In genomic region chr9:137428841-137429545, GRCh38 we compare ENCODE assay signal across 24 cellular contexts. TPM values are rescaled to one million over a fixed set of nuclear protein-coding genes. Genes with fewer than 3 reads are reported as not detected.
DNase-seq lines count a peak whose midpoint lies in the region; ATAC-seq, FAIRE-seq and TF ChIP-seq lines count a peak whose summit lies in the region.
"Had no signal": no experiment of that assay in that cellular context is flagged by ENCODE, and none has a peak within 500 bp of the region (broad histone marks: within the 10 kb centered on the region; RNA-seq: fewer than 3 reads in every experiment).

No MANE protein-coding gene starts in this region.

- peak; percentile 6 for DNase-seq in NCI-H1105 treated with DMSO at 0.1 percent for 48 hours (lab: John Stamatoyannopoulos, UW)
- DNase-seq in NCI-H1105 (lab: John Stamatoyannopoulos, UW) = no peak
- DNase-seq in Karpas-422 = no peak
- DNase-seq in H1 (ENCODE audit: low read depth in 1 of 2, low spot score in 2 of 2) = no peak
- DNase-seq in psoas muscle = peak; percentile 12 to 48
- DNase-seq in RKO (ENCODE audit: low spot score) = no peak
- no peak for DNase-seq in tibial nerve (ENCODE audit: low spot score in 2 of 2)
- DNase-seq in globus pallidus (ENCODE audit: low spot score) = no peak
- DNase-seq: activated CD4-positive, alpha-beta T cell treated with anti-CD3 and anti-CD28 coated beads, Interleukin-2, amount 50 U/mL, for 1 hour; C1 segment of cervical spinal cord; dermis blood vessel endothelial cell; KBM-7; MV-4-11; NCI-H2171 treated with DMSO at 0.1 percent for 48 hours; nephron progenitor cell; stimulated activated CD4-positive, alpha-beta T cell treated with anti-CD3 and anti-CD28 coated beads, Interleukin-4, amount 100 ng/mL, for 4 hours; uterus had no signal

- no peak overlapping the region for H3K4ac ChIP-seq in H1 (replicated peaks; ENCODE audit: insufficient read length, low read depth, low read length)

- no peaks in the 10 kb centered on the region for H3K9me2 ChIP-seq in Karpas-422 (replicated peaks; ENCODE audit: insufficient read depth, low read length)

- no peak for TF ChIP-seq CTCF in H1 (IDR thresholded peaks at IDR 0.05; ENCODE audit: control extremely low read depth in 1 of 3, insufficient read depth in 1 of 3, low read depth in 1 of 3, low read length in 3 of 3)
- TF ChIP-seq CTCF in psoas muscle (IDR thresholded peaks at IDR 0.05) = no peak
- TF ChIP-seq CTCF in tibial nerve (IDR thresholded peaks at IDR 0.05) = no peak

- H3K9me3 ChIP-seq in Karpas-422 (ENCODE audit: low read length) = no peaks in the 10 kb centered on the region
- H3K9me3 ChIP-seq in H1 (ENCODE audit: insufficient read depth in 2 of 2, low read depth in 1 of 2, low read length in 1 of 2) = no peaks in the 10 kb centered on the region
- no peaks in the 10 kb centered on the region for H3K9me3 ChIP-seq in psoas muscle
- no peaks in the 10 kb centered on the region for H3K9me3 ChIP-seq in tibial nerve
- H3K9me3 ChIP-seq: prostate gland, uterus had no signal

- no peak overlapping the region for H3K14ac ChIP-seq in H1 (ENCODE audit: insufficient read length)

- H2BK120ac ChIP-seq in H1 (replicated peaks; ENCODE audit: low read depth, low read length) = no peak overlapping the region

- H3K4me3 ChIP-seq in Karpas-422 (ENCODE audit: low read length) = no peak overlapping the region
- H3K4me3 ChIP-seq in H1 (ENCODE audit: extremely low read depth in 1 of 4, insufficient read depth in 2 of 4, low read depth in 3 of 4, low read length in 4 of 4) = no peak overlapping the region
- H3K4me3 ChIP-seq in psoas muscle = no peak overlapping the region
- no peak overlapping the region for H3K4me3 ChIP-seq in tibial nerve
- H3K4me3 ChIP-seq: hepatocyte, prostate gland, smooth muscle cell, uterus had no signal

- WGBS in H1 (ENCODE audit: extremely low coverage in 1 of 2, insufficient coverage in 1 of 2, insufficient read length in 1 of 2, insufficient replicate concordance in 2 of 2, low coverage in 1 of 2, low lambda C conversion rate in 2 of 2, missing lambda C conversion rate in 1 of 2), 2 experiments = 93% methylated on average over 24 of the region's 27 CpGs; no CpG with 5 or more reads in 1 of the 2 experiments
- 64 to 79% (median 66%) methylated on average over 26 to 27 of the region's 27 CpGs for WGBS in psoas muscle, 3 donors
- 78 to 81% methylated on average over 18 to 27 of the region's 27 CpGs for WGBS in tibial nerve, 2 donors

- ATAC-seq in psoas muscle = no peak

- H3K36me3 ChIP-seq in Karpas-422 (ENCODE audit: insufficient read depth, low read length) (no peaks in the 10 kb centered on the region), H1 (ENCODE audit: control insufficient read depth in 2 of 4, insufficient read depth in 4 of 4, low read length in 3 of 4) (no peaks in the 10 kb centered on the region), psoas muscle (ENCODE audit: insufficient read depth in 1 of 2, low read depth in 1 of 2) (peaks cover 0 to 4% of the 10 kb centered on the region in 2 donors), tibial nerve (peaks cover 0 to 8% (median 0%) of the 10 kb centered on the region in 3 donors)
- H3K36me3 ChIP-seq: prostate gland, uterus had no signal

- peaks cover 17% of the 10 kb centered on the region for H3K4me1 ChIP-seq in Karpas-422 (ENCODE audit: low read length)
- peaks cover 0 to 3% (median under 1%) of the 10 kb centered on the region in 4 experiments; a peak in 2 of 7 replicates for H3K4me1 ChIP-seq in H1 (replicated peaks in 1 of 4; ENCODE audit: control insufficient read depth in 3 of 4, insufficient read depth in 4 of 4, low read length in 3 of 4)
- peaks cover 15% of the 10 kb centered on the region for H3K4me1 ChIP-seq in psoas muscle
- H3K4me1 ChIP-seq in tibial nerve = peaks cover 0 to 13% (median 4%) of the 10 kb centered on the region in 4 donors
- H3K4me1 ChIP-seq: prostate gland had no signal

- TF ChIP-seq POLR2A in H1 (IDR thresholded peaks at IDR 0.05; ENCODE audit: control extremely low read depth in 1 of 2, low read depth in 2 of 2, low read length in 2 of 2) (no peak), tibial nerve (IDR thresholded peaks at IDR 0.05) (no peak)

- H2BK15ac ChIP-seq in H1 (ENCODE audit: low read length) = no peak overlapping the region

- intact Hi-C loops in psoas muscle (cut with DNase I) = no loop called here

- no peak overlapping the region for H3K27ac ChIP-seq in Karpas-422 (ENCODE audit: low read length)
- H3K27ac ChIP-seq in H1 (ENCODE audit: low read depth, low read length) = no peak overlapping the region
- H3K27ac ChIP-seq in psoas muscle = no peak overlapping the region
- H3K27ac ChIP-seq in tibial nerve = no peak overlapping the region
- H3K27ac ChIP-seq: hepatocyte, prostate gland, uterus had no signal

- peak overlapping the region; percentile 35 for H3K4me2 ChIP-seq in Karpas-422 (ENCODE audit: low read depth, low read length, poor library complexity, severe bottlenecking)
- H3K4me2 ChIP-seq in H1 (ENCODE audit: insufficient read depth in 1 of 2, low read depth in 2 of 2, low read length in 2 of 2) = no peak overlapping the region
- H3K4me2 ChIP-seq: hepatocyte, smooth muscle cell had no signal

- H4K5ac ChIP-seq in H1 (ENCODE audit: insufficient read length, low read depth, low read length) = no peak overlapping the region

- H3K23me2 ChIP-seq in H1 (ENCODE audit: low read depth, low read length) = peaks cover under 1% of the 10 kb centered on the region; the same call in 1 of the 2 replicates

- POLR2A ChIA-PET in H1 (lab: Charles Lee; ENCODE audit: partially characterized antibody) = interaction anchor here (2.5 kb wide), 1 partner anchor 188 kb away, joined by 6 read pairs; the partner anchor contains the start of gene TUBB4B

- H2BK12ac ChIP-seq in H1 (ENCODE audit: low read depth, low read length) = no peak overlapping the region

- TF ChIP-seq RAD21 in H1 (IDR thresholded peaks at IDR 0.05 in 1 of 2, conservative IDR thresholded peaks at IDR 0.05 in 1 of 2; ENCODE audit: low read depth in 2 of 2, low read length in 2 of 2) = no peak

- no peaks in the 10 kb centered on the region for H3K79me2 ChIP-seq in Karpas-422 (ENCODE audit: low read length)
- no peaks in the 10 kb centered on the region for H3K79me2 ChIP-seq in H1 (ENCODE audit: control insufficient read depth in 1 of 2, insufficient read depth in 2 of 2, low read length in 2 of 2)

- no peak overlapping the region for H2BK20ac ChIP-seq in H1 (ENCODE audit: low read length)

- H3K27me3 ChIP-seq in Karpas-422 (ENCODE audit: low read length) (no peaks in the 10 kb centered on the region), H1 (replicated peaks in 1 of 4; ENCODE audit: control insufficient read depth in 3 of 4, extremely low read depth in 1 of 4, insufficient read depth in 3 of 4, low read length in 3 of 4) (peaks cover 0 to 6% (median 1%) of the 10 kb centered on the region in 4 experiments; a peak in 4 of 7 replicates), psoas muscle (ENCODE audit: insufficient read depth in 3 of 3, low read length in 2 of 3) (no peaks in the 10 kb centered on the region), tibial nerve (no peaks in the 10 kb centered on the region)
- H3K27me3 ChIP-seq: hepatocyte, uterus had no signal

- no peaks in the 10 kb centered on the region for H3K79me1 ChIP-seq in H1 (ENCODE audit: low read depth, low read length)

- TF ChIP-seq EP300 in H1 (IDR thresholded peaks at IDR 0.05; ENCODE audit: borderline replicate concordance in 1 of 2, low read depth in 2 of 2, low read length in 2 of 2) (no peak), tibial nerve (IDR thresholded peaks at IDR 0.05) (no peak)

- H4K20me1 ChIP-seq in Karpas-422 (ENCODE audit: insufficient read depth, low read depth, low read length) (no peaks in the 10 kb centered on the region), H1 (replicated peaks in 1 of 2; ENCODE audit: control insufficient read depth in 1 of 2, insufficient read depth in 2 of 2, low read length in 2 of 2) (peaks cover 0 to 1% of the 10 kb centered on the region in 2 experiments)

- H2BK5ac ChIP-seq in H1 (ENCODE audit: low read depth, low read length) = no peak overlapping the region

- H3K56ac ChIP-seq in H1 (replicated peaks; ENCODE audit: insufficient read length, low read depth, low read length) = no peak overlapping the region

- peak overlapping the region; percentile 92 for H4K8ac ChIP-seq in H1 (ENCODE audit: extremely low read depth, insufficient read depth, low read length)

- no peak for FAIRE-seq in H1 (lab: Jason Lieb, UNC)
- FAIRE-seq: A204.1, endothelial cell of umbilical vein, keratinocyte had no signal

- no peak overlapping the region for H4K91ac ChIP-seq in H1 (replicated peaks; ENCODE audit: insufficient read length, low read length)

- H3K9ac ChIP-seq in Karpas-422 (ENCODE audit: low read length) (no peak overlapping the region), H1 (replicated peaks in 1 of 4; ENCODE audit: extremely low read depth in 1 of 4, low read depth in 3 of 4, low read length in 3 of 4) (no peak overlapping the region)

- CTCF ChIA-PET in H1 (lab: Charles Lee; ENCODE audit: partially characterized antibody) = interaction anchor here (0.6 kb wide), 1 partner anchor 136 kb away, joined by 3 read pairs; no protein-coding TSS in a partner anchor

- no peak overlapping the region for H3K23ac ChIP-seq in H1 (ENCODE audit: insufficient read length)

- H2AK5ac ChIP-seq in H1 (ENCODE audit: low read depth, low read length) = no peak overlapping the region

- H2AFZ ChIP-seq in Karpas-422 (ENCODE audit: low read length) = no peak overlapping the region
- H2AFZ ChIP-seq in H1 (ENCODE audit: low read length) = no peak overlapping the region
- H2AFZ ChIP-seq: hepatocyte had no signal

- H3K18ac ChIP-seq in H1 (ENCODE audit: extremely low read depth, low read length) = no peak overlapping the region

RNA-seq across cellular contexts. Expression of gene NOXA1, which starts 5.8 kb away (rescaled TPM):
- total RNA-seq in Karpas-422 (2014; rRNA removed; shearing (Covaris generic); ENCODE audit: low replicate concordance) = 0.51 TPM in 1 of 2 replicates, not detected in the other
- 0.34 and 0.55 TPM in 2 replicates for total RNA-seq in H1 (2021; fragmentation: NEBNext Ultra II Directional; extraction: Animal tissue kit (Norgen Biotek cat#: 25700))
- 0.91 and 1.5 TPM in 2 replicates for polyA plus RNA-seq in H1 (2011; rRNA removed)
- polyA plus RNA-seq in H1 (2011; cell fraction: cytosol; rRNA removed) = 1.3 TPM
- 4.7 TPM for polyA plus RNA-seq in H1 (2011; cell fraction: nucleus; rRNA removed)
- polyA plus RNA-seq in H1 (2012, experiment 1 of 2) = 0.41 to 1.2 TPM (median 0.88 TPM) in 4 replicates
- 0.25 TPM for polyA plus RNA-seq in H1 (2012, experiment 2 of 2)
- 0.53 TPM for polyA plus RNA-seq in H1 (2013, experiment 1 of 2)
- polyA plus RNA-seq in H1 (2013, experiment 2 of 2) = 0.44 TPM
- not detected in 2 replicates for polyA minus RNA-seq in H1 (2011; rRNA and poly(A)+ RNA removed)
- polyA minus RNA-seq in H1 (2011; cell fraction: cytosol; rRNA and poly(A)+ RNA removed) = 0.81 TPM
- 1.5 TPM for polyA minus RNA-seq in H1 (2011; cell fraction: nucleus; rRNA and poly(A)+ RNA removed)
- 1 to 10 TPM in 3 of 4 donors, under 1 TPM in 1; 0.62 to 5.1 (median 2.5) TPM for total RNA-seq in psoas muscle
- polyA plus RNA-seq in psoas muscle = 1 to 10 TPM in 1 of 3 donors, under 1 TPM in 2; 0.43 to 1.0 (median 0.83) TPM
- total RNA-seq in tibial nerve = 10 to 100 TPM in 2 of 4 donors, 1 to 10 TPM in 2; 6.3 to 11.4 (median 10.1) TPM

RNA-seq across cellular contexts. Expression of gene EXD3, which starts 6.0 kb away (rescaled TPM):
- total RNA-seq in Karpas-422 (2014; rRNA removed; shearing (Covaris generic); ENCODE audit: low replicate concordance) = 2.8 and 7.8 TPM in 2 replicates
- total RNA-seq in H1 (2021; fragmentation: NEBNext Ultra II Directional; extraction: Animal tissue kit (Norgen Biotek cat#: 25700)) = 7.0 and 7.2 TPM in 2 replicates
- polyA plus RNA-seq in H1 (2011; rRNA removed) = 9.4 and 12.7 TPM in 2 replicates
- 11.1 TPM for polyA plus RNA-seq in H1 (2011; cell fraction: cytosol; rRNA removed)
- polyA plus RNA-seq in H1 (2011; cell fraction: nucleus; rRNA removed) = 40.6 TPM
- polyA plus RNA-seq in H1 (2012, experiment 1 of 2) = 4.4 to 11.7 TPM (median 10.6 TPM) in 4 replicates
- polyA plus RNA-seq in H1 (2012, experiment 2 of 2) = 6.7 TPM
- 5.3 TPM for polyA plus RNA-seq in H1 (2013, experiment 1 of 2)
- polyA plus RNA-seq in H1 (2013, experiment 2 of 2) = 4.9 TPM
- polyA minus RNA-seq in H1 (2011; rRNA and poly(A)+ RNA removed) = 2.7 and 6.9 TPM in 2 replicates
- 6.4 TPM for polyA minus RNA-seq in H1 (2011; cell fraction: cytosol; rRNA and poly(A)+ RNA removed)
- polyA minus RNA-seq in H1 (2011; cell fraction: nucleus; rRNA and poly(A)+ RNA removed) = 11.7 TPM
- total RNA-seq in psoas muscle = 10 to 100 TPM in 2 of 4 donors, 1 to 10 TPM in 2; 6.7 to 11.2 (median 9.7) TPM
- polyA plus RNA-seq in psoas muscle = 1 to 10 TPM; 5.7 to 9.9 (median 7.2) TPM
- total RNA-seq in tibial nerve = 10 to 100 TPM; 27.6 to 99.9 (median 55.2) TPM

RNA-seq across cellular contexts. Expression of gene ENTPD8, which starts 12.2 kb away (rescaled TPM):
- total RNA-seq in Karpas-422 (2014; rRNA removed; shearing (Covaris generic); ENCODE audit: low replicate concordance) = not detected in 2 replicates
- 0.33 and 0.48 TPM in 2 replicates for total RNA-seq in H1 (2021; fragmentation: NEBNext Ultra II Directional; extraction: Animal tissue kit (Norgen Biotek cat#: 25700))
- 0.51 and 1.1 TPM in 2 replicates for polyA plus RNA-seq in H1 (2011; rRNA removed)
- polyA plus RNA-seq in H1 (2011; cell fraction: cytosol; rRNA removed) = 0.69 TPM
- 6.1 TPM for polyA plus RNA-seq in H1 (2011; cell fraction: nucleus; rRNA removed)
- 0.39 to 1.0 TPM (median 0.86 TPM) in 4 replicates for polyA plus RNA-seq in H1 (2012, experiment 1 of 2)
- 0.30 TPM for polyA plus RNA-seq in H1 (2012, experiment 2 of 2)
- 0.45 TPM for polyA plus RNA-seq in H1 (2013, experiment 1 of 2)
- 0.40 TPM for polyA plus RNA-seq in H1 (2013, experiment 2 of 2)
- polyA minus RNA-seq in H1 (2011; rRNA and poly(A)+ RNA removed) = 0.12 TPM in 1 of 2 replicates, not detected in the other
- not detected for polyA minus RNA-seq in H1 (2011; cell fraction: cytosol; rRNA and poly(A)+ RNA removed)
- 0.40 TPM for polyA minus RNA-seq in H1 (2011; cell fraction: nucleus; rRNA and poly(A)+ RNA removed)
- not detected for total RNA-seq in psoas muscle
- under 1 TPM in 1 of 3 donors, not detected in 2; 0.01 TPM for polyA plus RNA-seq in psoas muscle
- not detected for total RNA-seq in tibial nerve
- total RNA-seq: smooth muscle cell, subcutaneous adipose tissue had no signal
- polyA plus RNA-seq: keratinocyte, smooth muscle cell had no signal

RNA-seq across cellular contexts. Expression of gene NSMF, which starts 30.1 kb away (rescaled TPM):
- 36.4 and 55.4 TPM in 2 replicates for total RNA-seq in Karpas-422 (2014; rRNA removed; shearing (Covaris generic); ENCODE audit: low replicate concordance)
- 55.5 and 56.7 TPM in 2 replicates for total RNA-seq in H1 (2021; fragmentation: NEBNext Ultra II Directional; extraction: Animal tissue kit (Norgen Biotek cat#: 25700))
- polyA plus RNA-seq in H1 (2011; rRNA removed) (65.1 and 90.8 TPM in 2 replicates), psoas muscle (10 to 100 TPM in 1 of 3 donors, 1 to 10 TPM in 2; 4.9 to 11.0 (median 5.7) TPM)
- 65.8 TPM for polyA plus RNA-seq in H1 (2011; cell fraction: cytosol; rRNA removed)
- polyA plus RNA-seq in H1 (2011; cell fraction: nucleus; rRNA removed) = 223 TPM
- polyA plus RNA-seq in H1 (2012, experiment 1 of 2) = 31.7 to 60.6 TPM (median 47.9 TPM) in 4 replicates
- 42.0 TPM for polyA plus RNA-seq in H1 (2012, experiment 2 of 2)
- 39.5 TPM for polyA plus RNA-seq in H1 (2013, experiment 1 of 2)
- 37.5 TPM for polyA plus RNA-seq in H1 (2013, experiment 2 of 2)
- polyA minus RNA-seq in H1 (2011; rRNA and poly(A)+ RNA removed) = 23.1 and 28.8 TPM in 2 replicates
- polyA minus RNA-seq in H1 (2011; cell fraction: cytosol; rRNA and poly(A)+ RNA removed) = 32.0 TPM
- 41.2 TPM for polyA minus RNA-seq in H1 (2011; cell fraction: nucleus; rRNA and poly(A)+ RNA removed)
- total RNA-seq in psoas muscle (10 to 100 TPM in 1 of 4 donors, 1 to 10 TPM in 3; 4.8 to 11.2 (median 6.4) TPM), tibial nerve (100 to 1,000 TPM; 219 to 297 (median 270) TPM)

Comparison
In these comparisons a context has a peak if more than half of its experiments do, and no peak if none do; other contexts are left out.
1. DNase-seq: peak in NCI-H1105 treated with DMSO at 0.1 percent for 48 hours (single experiment) and psoas muscle (2 of 2); none in NCI-H1105 (single experiment), Karpas-422 (single experiment), H1 (0 of 2), RKO (single experiment), tibial nerve (0 of 2) and globus pallidus (single experiment).